In the genomic region with DNA sequence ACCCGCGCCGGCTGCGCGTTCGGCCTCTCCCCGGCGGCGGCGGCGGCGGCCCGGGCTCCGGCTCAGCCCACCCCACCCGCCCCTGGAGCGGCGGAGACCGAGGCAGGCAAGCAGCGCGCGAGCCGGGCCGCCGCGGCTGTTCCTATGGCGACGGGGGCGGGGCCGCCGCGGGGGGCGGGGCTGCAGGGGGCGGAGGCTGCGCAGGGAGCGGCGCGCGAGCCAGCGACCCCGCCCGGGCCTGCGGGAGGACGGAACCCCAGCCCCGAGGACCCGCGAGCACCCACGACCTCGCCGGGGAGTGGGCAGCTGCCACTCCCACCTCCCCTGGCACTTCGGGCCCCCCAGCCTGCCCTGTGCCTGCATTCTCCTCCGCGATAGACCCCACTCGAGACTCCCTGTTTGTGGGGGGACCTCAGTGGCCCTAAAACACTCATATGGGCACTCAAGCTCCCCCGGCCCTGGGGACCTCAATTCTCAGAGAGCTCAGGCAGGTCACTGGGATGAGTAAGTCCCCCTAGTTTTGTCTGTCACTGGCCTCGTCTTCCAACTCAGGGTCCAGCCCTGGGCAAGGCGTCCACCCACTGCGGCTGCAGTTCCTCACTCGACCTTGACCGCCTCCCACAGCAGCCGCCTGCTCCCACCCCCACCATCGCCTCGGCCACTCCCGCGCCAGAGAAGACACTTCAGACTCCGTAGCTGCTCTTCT, we compare ENCODE assay signal across 8 cellular contexts. TPM values are rescaled to one million over a fixed set of nuclear protein-coding genes. Genes with fewer than 3 reads are reported as not detected.
DNase-seq lines count a peak whose midpoint lies in the region; ATAC-seq and FAIRE-seq lines count a peak whose summit lies in the region.

A gene (minus strand): TSS at position 115 of the 706 bp plus-strand sequence. CDS start 597 bp downstream, outside the sequence.

- peak within 1 kb of the TSS; percentile 51 for H3K18ac ChIP-seq in mesendoderm (ENCODE audit: low read length)

- H3K79me2 ChIP-seq in mesendoderm (ENCODE audit: control insufficient read depth, insufficient read depth, low read length): no peaks in the 10 kb centered on the region

- CTCF ChIA-PET in activated CD8-positive, alpha-beta T cell treated with anti-CD3 and anti-CD28 coated beads, Interleukin-2, amount 10 ng/mL, durations not matched to agents 7 days and 5 days (lab: Charles Lee): interaction anchor here (1.1 to 1.3 kb wide), 2 partner anchors 17 to 358 kb away, joined by 3 to 6 read pairs; a partner anchor contains a TSS

- no peak within 1 kb of the TSS for H2BK5ac ChIP-seq in mesendoderm (ENCODE audit: low read length)

- no peak within 1 kb of the TSS for H2AK5ac ChIP-seq in mesendoderm (ENCODE audit: low read length)

- ATAC-seq in activated CD8-positive, alpha-beta T cell treated with anti-CD3 and anti-CD28 coated beads, Interleukin-2, amount 10 ng/mL, durations not matched to agents 7 days and 5 days: peak; percentile 45

- DNase-seq in GM19239 (ENCODE audit: insufficient read length, low spot score) (peak; percentile 87), NCI-H2227 (lab: John Stamatoyannopoulos, UW; ENCODE audit: unreplicated experiment) (peak; percentile 75), mesendoderm (peak; percentile 69), SIG-M5 treated with dmso at 0.1 percent for 504 hours (lab: John Stamatoyannopoulos, UW; ENCODE audit: unreplicated experiment) (no peak), NCI-H526 treated with DMSO at 0.1 percent for 48 hours (lab: John Stamatoyannopoulos, UW) (no peak)
- DNase-seq in activated CD8-positive, alpha-beta T cell treated with anti-CD3 and anti-CD28 coated beads, Interleukin-2, amount 10 ng/mL, durations not matched to agents 7 days and 5 days: peak; percentile 75
- DNase-seq in effector memory CD4-positive, alpha-beta T cell: peak; percentile 66 to 71 (median 70)
- DNase-seq in stimulated activated CD8-positive, alpha-beta memory T cell treated with anti-CD3 and anti-CD28 coated beads, Interleukin-15, amount 100 ng/mL, for 24 hours (ENCODE audit: low read depth): peak; percentile 79

- peak within 1 kb of the TSS; percentile 75 for H3K27ac Mint-ChIP-seq in activated CD8-positive, alpha-beta T cell treated with anti-CD3 and anti-CD28 coated beads, Interleukin-2, amount 10 ng/mL, durations not matched to agents 7 days and 5 days

- POLR2A ChIA-PET in activated CD8-positive, alpha-beta T cell treated with anti-CD3 and anti-CD28 coated beads, Interleukin-2, amount 10 ng/mL, durations not matched to agents 7 days and 5 days (lab: Charles Lee): no interaction called here

- peaks cover 23% of the 10 kb centered on the region for H3K36me3 ChIP-seq in effector memory CD4-positive, alpha-beta T cell (ENCODE audit: control insufficient read depth, insufficient read depth, low read length)
- H3K36me3 ChIP-seq in mesendoderm (ENCODE audit: control insufficient read depth, insufficient read depth, low read length): peaks cover 2% of the 10 kb centered on the region

- H3K4me1 Mint-ChIP-seq in activated CD8-positive, alpha-beta T cell treated with anti-CD3 and anti-CD28 coated beads, Interleukin-2, amount 10 ng/mL, durations not matched to agents 7 days and 5 days (ENCODE audit: low read depth): peaks cover 25% of the 10 kb centered on the region

- H3K9me3 ChIP-seq in effector memory CD4-positive, alpha-beta T cell (ENCODE audit: control insufficient read depth, low read length): no peaks in the 10 kb centered on the region

- no peak within 1 kb of the TSS for H4K5ac ChIP-seq in mesendoderm (ENCODE audit: low read length)

- no peaks in the 10 kb centered on the region for H3K27me3 Mint-ChIP-seq in activated CD8-positive, alpha-beta T cell treated with anti-CD3 and anti-CD28 coated beads, Interleukin-2, amount 10 ng/mL, durations not matched to agents 7 days and 5 days (ENCODE audit: low read depth)

- WGBS in mesendoderm (ENCODE audit: extremely low coverage, insufficient coverage, low lambda C conversion rate): no CpG with 5 or more reads among the region's 65 CpGs

- H3K23ac ChIP-seq in mesendoderm (ENCODE audit: low read length): no peak within 1 kb of the TSS

- peaks cover 24% of the 10 kb centered on the region for H3K4me1 ChIP-seq in effector memory CD4-positive, alpha-beta T cell (ENCODE audit: control insufficient read depth, insufficient read depth, low read length, poor library complexity, severe bottlenecking)
- no peaks in the 10 kb centered on the region for H3K4me1 ChIP-seq in mesendoderm (ENCODE audit: control insufficient read depth, low read depth, low read length)

- H3K27me3 ChIP-seq in effector memory CD4-positive, alpha-beta T cell (replicated peaks; ENCODE audit: control insufficient read depth, insufficient read depth, low read length, poor library complexity, severe bottlenecking): no peaks in the 10 kb centered on the region
- H3K27me3 ChIP-seq in mesendoderm (ENCODE audit: insufficient read depth, low read length, poor library complexity): no peaks in the 10 kb centered on the region

- H3K79me1 ChIP-seq in mesendoderm (ENCODE audit: low read length): no peaks in the 10 kb centered on the region

- H3K4me3 ChIP-seq in effector memory CD4-positive, alpha-beta T cell (ENCODE audit: insufficient read depth, low read depth, low read length, poor library complexity, severe bottlenecking): peak within 1 kb of the TSS; percentile 35
- peak within 1 kb of the TSS; percentile 26 for H3K4me3 ChIP-seq in mesendoderm (ENCODE audit: low read length)

- no peak within 1 kb of the TSS for H2BK120ac ChIP-seq in mesendoderm (ENCODE audit: low read depth, low read length)

- H3K9ac ChIP-seq in mesendoderm (ENCODE audit: low read length): peak within 1 kb of the TSS; percentile 79

- peak within 1 kb of the TSS; percentile 89 for H3K56ac ChIP-seq in mesendoderm (ENCODE audit: low read length)

- no peak within 1 kb of the TSS for H3K27ac ChIP-seq in effector memory CD4-positive, alpha-beta T cell (ENCODE audit: insufficient read depth, low read length, poor library complexity, severe bottlenecking)
- H3K27ac ChIP-seq in mesendoderm (ENCODE audit: low read depth, low read length): no peak within 1 kb of the TSS

- no peak for FAIRE-seq in GM19239 (lab: Jason Lieb, UNC)

- H3K36me3 Mint-ChIP-seq in activated CD8-positive, alpha-beta T cell treated with anti-CD3 and anti-CD28 coated beads, Interleukin-2, amount 10 ng/mL, durations not matched to agents 7 days and 5 days (ENCODE audit: low read depth): peaks cover 9% of the 10 kb centered on the region

- peak within 1 kb of the TSS; percentile 49 for H3K4ac ChIP-seq in mesendoderm (ENCODE audit: low read depth, low read length)

- no peak within 1 kb of the TSS for H4K8ac ChIP-seq in mesendoderm (ENCODE audit: low read depth, low read length)

- H3K4me2 ChIP-seq in mesendoderm (ENCODE audit: low read length): peak within 1 kb of the TSS; percentile 91

- H2BK15ac ChIP-seq in mesendoderm (replicated peaks; ENCODE audit: low read depth): no peak within 1 kb of the TSS

- H3K9me3 Mint-ChIP-seq in activated CD8-positive, alpha-beta T cell treated with anti-CD3 and anti-CD28 coated beads, Interleukin-2, amount 10 ng/mL, durations not matched to agents 7 days and 5 days (ENCODE audit: insufficient read depth): no peaks in the 10 kb centered on the region

- peak within 1 kb of the TSS; percentile 74 for H3K4me3 Mint-ChIP-seq in activated CD8-positive, alpha-beta T cell treated with anti-CD3 and anti-CD28 coated beads, Interleukin-2, amount 10 ng/mL, durations not matched to agents 7 days and 5 days

RNA-seq across cellular contexts. Expression of the gene that starts here (rescaled TPM):
- total RNA-seq in activated CD8-positive, alpha-beta T cell treated with anti-CD3 and anti-CD28 coated beads, Interleukin-2, amount 10 ng/mL, durations not matched to agents 7 days and 5 days: under 1 TPM; 0.31 to 0.37 TPM
- 46.4 TPM for polyA plus RNA-seq in mesendoderm (2013, experiment 1 of 2)
- 47.0 TPM for polyA plus RNA-seq in mesendoderm (2013, experiment 2 of 2)

Comparison
In these comparisons a context has a peak if more than half of its experiments do, and no peak if none do; other contexts are left out.
1. Peak in DNase-seq and ATAC-seq in activated CD8-positive, alpha-beta T cell treated with anti-CD3 and anti-CD28 coated beads, Interleukin-2, amount 10 ng/mL, durations not matched to agents 7 days and 5 days; RNA of the gene not detected or under 1 TPM.
2. DNase-seq: peak in GM19239 (single experiment), NCI-H2227 (single experiment), effector memory CD4-positive, alpha-beta T cell (3 of 3), mesendoderm (single experiment) and stimulated activated CD8-positive, alpha-beta memory T cell treated with anti-CD3 and anti-CD28 coated beads, Interleukin-15, amount 100 ng/mL, for 24 hours (single experiment); none in SIG-M5 treated with dmso at 0.1 percent for 504 hours (single experiment) and NCI-H526 treated with DMSO at 0.1 percent for 48 hours (single experiment).